In genomic region chr14:82113007-82113406, GRCh38 we compare ENCODE assay signal across 32 cellular contexts.
"Had no signal": no experiment of that assay in that cellular context is flagged by ENCODE, and none has a peak within 500 bp of the region (broad histone marks: within the 10 kb centered on the region; RNA-seq: fewer than 3 reads in every experiment).

No MANE protein-coding gene starts in this region.

- DNase-seq: Karpas-422, Kasumi-1, MG63, MM.1S, MV-4-11, NCI-H1048, NCI-H1092, NCI-H1105, NCI-H1105 treated with DMSO at 0.1 percent for 48 hours, NCI-H1417 treated with DMSO at 0.1 percent for 48 hours, NCI-H1436, NCI-H1436 treated with DMSO at 0.1 percent for 48 hours, NCI-H146, NCI-H1694, NCI-H1694 treated with DMSO at 0.1 percent for 48 hours, NCI-H187, NCI-H187 treated with DMSO at 0.1 percent for 48 hours, NCI-H1930, NCI-H2029, NCI-H2081 treated with DMSO at 0.1 percent for 48 hours, NCI-H2107, NCI-H2171, NCI-H2171 treated with DMSO at 0.1 percent for 48 hours, NCI-H2227 treated with DMSO at 0.1 percent for 48 hours, NCI-H226, NCI-H345, NCI-H446, NCI-H446 treated with DMSO at 0.1 percent for 48 hours, NCI-H510A, NCI-H510A treated with DMSO at 0.1 percent for 48 hours, NCI-H524, NCI-H524 treated with DMSO at 0.1 percent for 48 hours had no signal

- H3K27me3 ChIP-seq: MG63 had no signal

- H3K36me3 ChIP-seq: MG63 had no signal

- H3K9me3 ChIP-seq: MG63 had no signal

- H3K4me3 ChIP-seq: MG63 had no signal
